In the genomic region with DNA sequence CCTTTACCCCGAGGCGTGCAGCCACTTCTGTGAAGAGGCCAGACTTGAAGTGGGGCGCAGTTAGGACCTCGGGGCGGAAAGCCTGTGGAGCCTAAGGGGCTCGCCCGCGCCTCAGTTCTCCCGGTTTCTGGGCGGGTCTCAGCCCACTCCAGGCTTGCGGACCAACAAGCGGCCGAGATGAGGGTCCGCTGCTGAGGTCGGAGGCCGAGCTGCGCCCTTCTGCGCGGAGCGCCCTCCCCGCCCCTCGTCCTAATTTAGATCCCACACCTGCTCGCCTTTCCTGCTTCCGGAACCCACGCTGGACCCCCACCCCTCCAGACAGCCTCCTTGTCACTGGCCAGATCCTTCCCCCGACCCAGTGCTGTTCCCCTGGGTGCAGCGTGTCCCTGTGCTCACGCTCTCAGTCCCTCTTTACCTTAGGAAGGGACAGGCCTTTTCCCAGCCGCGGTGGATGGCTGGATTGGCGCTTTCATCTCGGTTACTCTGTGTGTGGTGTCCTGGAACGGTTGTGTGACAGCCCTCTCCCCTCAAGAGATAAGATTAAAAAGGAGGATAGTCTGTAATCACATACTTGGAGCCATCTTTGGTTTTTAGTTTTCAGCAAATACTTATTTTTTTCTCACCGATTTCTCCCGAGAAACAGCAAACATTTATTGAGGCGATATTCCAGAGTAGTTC, we compare ENCODE assay signal across 8 cellular contexts.
DNase-seq lines count a peak whose midpoint lies in the region; ATAC-seq lines count a peak whose summit lies in the region.

No MANE protein-coding gene starts in this region.

- no peak for DNase-seq in SIG-M5 treated with dmso at 0.1 percent for 504 hours (lab: John Stamatoyannopoulos, UW; ENCODE audit: unreplicated experiment)
- no peak for DNase-seq in NCI-H1048 (lab: John Stamatoyannopoulos, UW)
- no peak for DNase-seq in stimulated activated CD4-positive, alpha-beta T cell treated with anti-CD3 and anti-CD28 coated beads, Interleukin-12 subunit alpha, Interleukin-12 subunit beta, amount 100 ng/mL, for 4 hours

- H3K9me3 ChIP-seq in iPS-18a (ENCODE audit: control insufficient read depth, low read depth, low read length), result no peaks in the 10 kb centered on the region
- no peaks in the 10 kb centered on the region for H3K9me3 ChIP-seq in stomach smooth muscle (ENCODE audit: control insufficient read depth in 2 of 2, low read length in 2 of 2)

- no peaks in the 10 kb centered on the region for H3K27me3 Mint-ChIP-seq in activated naive CD8-positive, alpha-beta T cell

- peak overlapping the region; percentile 92 for H3K27ac Mint-ChIP-seq in activated naive CD8-positive, alpha-beta T cell

- H3K9ac ChIP-seq in iPS-18a (ENCODE audit: low read length), result peak overlapping the region; percentile 70
- peak overlapping the region; percentile 81 to 89 for H3K9ac ChIP-seq in stomach smooth muscle (ENCODE audit: low read length in 2 of 2)

- peaks cover 44% of the 10 kb centered on the region for H3K4me1 Mint-ChIP-seq in activated naive CD8-positive, alpha-beta T cell (ENCODE audit: low read depth)

- H3K4me3 Mint-ChIP-seq in activated naive CD8-positive, alpha-beta T cell, result peak overlapping the region; percentile 92

- no peaks in the 10 kb centered on the region for H3K27me3 ChIP-seq in iPS-18a (ENCODE audit: control insufficient read depth, insufficient read depth, low read length)
- no peaks in the 10 kb centered on the region for H3K27me3 ChIP-seq in stomach smooth muscle (ENCODE audit: control insufficient read depth in 1 of 2, insufficient read depth in 2 of 2, low read length in 2 of 2)

- peaks cover 13% of the 10 kb centered on the region for H3K4me1 ChIP-seq in iPS-18a (ENCODE audit: control insufficient read depth, low read depth, low read length)
- H3K4me1 ChIP-seq in stomach smooth muscle (ENCODE audit: control insufficient read depth, insufficient read depth, low read length), result peaks cover 28% of the 10 kb centered on the region

- no peaks in the 10 kb centered on the region for H3K36me3 Mint-ChIP-seq in activated naive CD8-positive, alpha-beta T cell

- H3K9me3 Mint-ChIP-seq in activated naive CD8-positive, alpha-beta T cell (ENCODE audit: low read depth), result no peaks in the 10 kb centered on the region

- peak; percentile 4 for ATAC-seq in HG03159 (IDR thresholded peaks at IDR 0.05; ENCODE audit: unreplicated experiment)

- H3K36me3 ChIP-seq in iPS-18a (ENCODE audit: control insufficient read depth, low read depth, low read length) (peaks cover 15% of the 10 kb centered on the region), stomach smooth muscle (ENCODE audit: control insufficient read depth in 2 of 2, insufficient read depth in 2 of 2, low read length in 2 of 2) (peaks cover 5 to 8% of the 10 kb centered on the region in 2 donors)

- peak overlapping the region; percentile 81 for H3K4me3 ChIP-seq in GM08714 (ENCODE audit: low read length)
- peak overlapping the region; percentile 68 for H3K4me3 ChIP-seq in iPS-18a (ENCODE audit: low read length)
- peak overlapping the region; percentile 68 to 84 for H3K4me3 ChIP-seq in stomach smooth muscle (ENCODE audit: low read length in 2 of 2)

- peak overlapping the region; percentile 74 for H3K27ac ChIP-seq in iPS-18a (ENCODE audit: low read length)
- H3K27ac ChIP-seq in stomach smooth muscle (ENCODE audit: low read length), result peak overlapping the region; percentile 83
